In the genomic region with DNA sequence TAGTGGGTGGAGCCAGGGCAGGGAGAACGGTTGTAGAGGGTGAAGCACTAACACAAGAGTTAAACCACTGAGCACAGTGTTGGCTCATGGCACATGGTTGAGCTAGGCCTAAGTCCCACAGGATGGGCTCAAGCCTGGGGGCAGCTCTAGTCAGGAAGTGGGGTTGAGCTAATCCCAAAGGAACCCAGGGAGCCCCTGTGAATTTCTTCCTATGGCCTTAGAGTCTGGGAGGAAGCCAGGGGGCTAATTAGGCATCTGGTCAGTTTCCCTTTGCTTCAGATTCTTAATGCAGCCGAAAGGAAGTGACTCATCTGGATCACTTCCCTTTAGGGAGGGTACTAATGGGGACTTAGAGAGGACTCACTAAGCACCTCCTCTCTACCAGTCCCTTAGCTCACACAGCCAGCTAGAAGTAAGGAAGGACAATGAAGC, we compare ENCODE assay signal across 8 cellular contexts. TPM values are rescaled to one million over a fixed set of nuclear protein-coding genes. Genes with fewer than 3 reads are reported as not detected.
DNase-seq lines count a peak whose midpoint lies in the region; ATAC-seq and TF ChIP-seq lines count a peak whose summit lies in the region.

No MANE protein-coding gene starts in this region.

- H3K36me3 ChIP-seq in A673 (ENCODE audit: insufficient read depth, low read length, poor library complexity, severe bottlenecking) (no peaks in the 10 kb centered on the region), colonic mucosa (no peaks in the 10 kb centered on the region)

- peak; percentile 97 for ATAC-seq in GM18502 (IDR thresholded peaks at IDR 0.05; ENCODE audit: poor library complexity, unreplicated experiment)
- peak; percentile 91 for ATAC-seq in HG02759 (IDR thresholded peaks at IDR 0.05; ENCODE audit: unreplicated experiment)

- H3K9me3 ChIP-seq in A673 (ENCODE audit: low read depth, low read length, poor library complexity, severe bottlenecking) (no peaks in the 10 kb centered on the region), colonic mucosa (no peaks in the 10 kb centered on the region)

- DNase-seq in A673 (ENCODE audit: low spot score) = peak; percentile 97
- peak; percentile 17 for DNase-seq in NCI-H446 treated with DMSO at 0.1 percent for 48 hours (lab: John Stamatoyannopoulos, UW)
- DNase-seq in colonic mucosa = peak; percentile 34
- DNase-seq in myocyte (ENCODE audit: low read depth) = peak; percentile 62
- no peak for DNase-seq in dorsolateral prefrontal cortex
- DNase-seq in stimulated activated CD4-positive, alpha-beta T cell treated with anti-CD3 and anti-CD28 coated beads, Interleukin-2, amount 100 ng/mL, for 24 hours = no peak

- H3K27ac ChIP-seq in A673 (ENCODE audit: low read depth, low read length, poor library complexity, severe bottlenecking) (peak overlapping the region; percentile 68), colonic mucosa (peak overlapping the region; percentile 44), dorsolateral prefrontal cortex (peak overlapping the region in 3 of 59 donors; percentile 10 to 52 (median 26))

- TF ChIP-seq CTCF in A673 (conservative IDR thresholded peaks at IDR 0.05; ENCODE audit: low read depth, low read length) (no peak), colonic mucosa (IDR thresholded peaks at IDR 0.05) (no peak), dorsolateral prefrontal cortex (IDR thresholded peaks at IDR 0.05 in 54 of 56, conservative IDR thresholded peaks at IDR 0.05 in 2 of 56; ENCODE audit: low read depth in 1 of 56, partially characterized antibody in 56 of 56) (peak in 2 of 56 donors; percentile 11 to 12)

- H3K4me1 ChIP-seq in A673 (ENCODE audit: insufficient read depth, low read length, poor library complexity, severe bottlenecking) (peaks cover 34% of the 10 kb centered on the region), colonic mucosa (no peaks in the 10 kb centered on the region)

- no peak overlapping the region for H3K4me3 ChIP-seq in A673 (ENCODE audit: low read depth, low read length, poor library complexity, severe bottlenecking)
- no peak overlapping the region for H3K4me3 ChIP-seq in colonic mucosa
- H3K4me3 ChIP-seq in dorsolateral prefrontal cortex = no peak overlapping the region

- intact Hi-C loops in A673 (cut with micrococcal nuclease; ENCODE audit: unreplicated experiment) (loop anchor here (2.0 to 5.0 kb wide), 4 partner anchors 59 to 675 kb away; no protein-coding TSS in a partner anchor), colonic mucosa (cut with DNase I) (loop anchor here (5.0 kb wide), 3 partner anchors 47 to 117 kb away; a partner anchor contains a TSS), dorsolateral prefrontal cortex (cut with DNase I) (loop anchor here (2.0 to 10.0 kb wide), 5 partner anchors 38 to 725 kb away; a partner anchor contains a TSS)

- CTCF ChIA-PET in A673 (lab: Charles Lee) = interaction anchor here (0.5 to 4.9 kb wide), 7 partner anchors 59 to 118 kb away, joined by 3 to 107 read pairs (median 4); a partner anchor contains a TSS

- POLR2A ChIA-PET in A673 (lab: Charles Lee; ENCODE audit: low non-redundant PET) = no interaction called here

- no peak overlapping the region for H3K9ac ChIP-seq in colonic mucosa (ENCODE audit: low read depth in 2 of 2, low read length in 2 of 2)

- H3K27me3 ChIP-seq in A673 (replicated peaks; ENCODE audit: insufficient read depth, low read depth, low read length, poor library complexity) (no peaks in the 10 kb centered on the region), colonic mucosa (no peaks in the 10 kb centered on the region), dorsolateral prefrontal cortex (no peaks in the 10 kb centered on the region)

- BruUV-seq in A673 (replicated peaks; lab: Mats Ljungman, UMichigan) = no TSS peak

RNA-seq across cellular contexts. Expression of a gene that starts 10.1 kb away (rescaled TPM):
- total RNA-seq in A673 (2021) = 1.5 and 3.6 TPM in 2 replicates
- under 1 TPM in 1 of 2 donors, not detected in 1; 0.30 TPM for total RNA-seq in colonic mucosa
- not detected in 2 replicates for total RNA-seq in myocyte
- 0.47 TPM for polyA plus RNA-seq in myocyte (2012)
- 1 to 10 TPM in 6 of 120 experiments, under 1 TPM in 26, not detected in 88; 0.26 to 2.2 (median 0.70) TPM for total RNA-seq in dorsolateral prefrontal cortex

RNA-seq across cellular contexts. Expression of a gene that starts 27.4 kb away (rescaled TPM):
- not detected in 2 replicates for total RNA-seq in A673 (2021)
- total RNA-seq in colonic mucosa = not detected
- not detected in 2 replicates for total RNA-seq in myocyte
- polyA plus RNA-seq in myocyte (2012) = not detected
- under 1 TPM in 24 of 120 experiments, not detected in 96; 0.24 to 0.68 (median 0.34) TPM for total RNA-seq in dorsolateral prefrontal cortex

RNA-seq across cellular contexts. Expression of a gene that starts 35.5 kb away (rescaled TPM):
- total RNA-seq in A673 (2021) (155 and 198 TPM in 2 replicates), colonic mucosa (100 to 1,000 TPM; 354 to 515 TPM), myocyte (65.1 and 75.5 TPM in 2 replicates), dorsolateral prefrontal cortex (10 to 100 TPM; 21.2 to 87.9 (median 41.1) TPM)
- polyA plus RNA-seq in myocyte (2012) = 325 TPM

RNA-seq across cellular contexts. Expression of a gene that starts 55.6 kb away (rescaled TPM):
- 6.5 and 7.1 TPM in 2 replicates for total RNA-seq in A673 (2021)
- total RNA-seq in colonic mucosa = 10 to 100 TPM; 14.1 to 41.8 TPM
- 0.16 TPM in 1 of 2 replicates, not detected in the other for total RNA-seq in myocyte
- not detected for polyA plus RNA-seq in myocyte (2012)
- under 1 TPM in 90 of 120 experiments, not detected in 30; 0.11 to 0.95 (median 0.25) TPM for total RNA-seq in dorsolateral prefrontal cortex

Comparison
In these comparisons a context has a peak if more than half of its experiments do, and no peak if none do; other contexts are left out.
1. DNase-seq: peak in A673 (single experiment), NCI-H446 treated with DMSO at 0.1 percent for 48 hours (single experiment), colonic mucosa (single experiment) and myocyte (single experiment); none in dorsolateral prefrontal cortex (0 of 10) and stimulated activated CD4-positive, alpha-beta T cell treated with anti-CD3 and anti-CD28 coated beads, Interleukin-2, amount 100 ng/mL, for 24 hours (0 of 2).